Comparison of ENCODE assay signal across 30 cellular contexts in the genomic region with DNA sequence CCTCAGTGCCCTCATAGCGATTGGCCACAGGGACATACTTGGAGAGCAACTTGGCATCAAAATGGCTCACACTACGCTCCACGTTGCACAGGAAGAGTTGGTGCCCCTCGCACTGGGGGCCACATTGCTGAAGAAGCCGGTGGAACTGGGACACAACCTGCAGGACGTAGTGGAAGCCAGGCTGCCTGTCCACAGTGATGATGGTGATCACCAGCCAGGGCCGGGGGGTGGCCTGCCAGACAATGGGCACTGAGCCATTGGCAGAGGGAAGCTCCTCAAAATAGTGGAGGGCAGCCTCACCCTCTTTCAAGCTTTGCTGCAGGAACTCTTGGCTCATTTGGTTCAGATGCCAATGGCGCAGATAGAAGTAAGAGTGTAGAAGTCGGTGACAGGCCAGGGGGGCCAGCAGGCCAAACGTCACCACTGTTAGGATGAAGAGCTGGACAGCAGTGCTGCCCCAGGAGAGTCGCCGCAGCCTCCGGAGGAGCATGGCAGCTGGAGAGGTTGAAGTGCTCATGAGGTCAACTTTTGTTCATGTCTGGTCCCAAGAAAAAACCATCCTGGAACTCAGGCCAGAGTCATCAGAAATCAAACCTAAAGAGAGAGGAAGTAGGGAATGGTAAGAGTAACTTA. TPM values are rescaled to one million over a fixed set of nuclear protein-coding genes. Genes with fewer than 3 reads are reported as not detected.
"Had no signal": no experiment of that assay in that cellular context is flagged by ENCODE, and none has a peak within 500 bp of the region (broad histone marks: within the 10 kb centered on the region; RNA-seq: fewer than 3 reads in every experiment).

No MANE protein-coding gene starts in this region.

- H3K4me1 ChIP-seq: breast epithelium had no signal

- H3K36me3 Mint-ChIP-seq: activated CD4-positive, alpha-beta memory T cell treated with anti-CD3 and anti-CD28 coated beads for 36 hours; activated naive CD8-positive, alpha-beta T cell; IgD-negative memory B cell had no signal

- H3K27me3 ChIP-seq: breast epithelium, Peyer's patch, SJSA1 had no signal

- H3K27ac Mint-ChIP-seq: activated CD4-positive, alpha-beta memory T cell treated with anti-CD3 and anti-CD28 coated beads for 36 hours; activated CD4-positive, alpha-beta T cell treated with anti-CD3 and anti-CD28 coated beads, Interleukin-2, amount 10 ng/mL, durations not matched to agents 7 days and 5 days; activated naive CD8-positive, alpha-beta T cell; IgD-negative memory B cell; T-helper 1 cell treated with Interleukin-12 subunit alpha and Interleukin-12 subunit beta and Interleukin-4 antibody, amounts not matched to agents 30 μg/mL and 1 μg/mL, for 36 hours; WTC11 had no signal

- H3K36me3 ChIP-seq: breast epithelium had no signal

- H3K9me3 ChIP-seq: breast epithelium, Peyer's patch, SJSA1 had no signal

- H3K9me3 Mint-ChIP-seq: activated CD4-positive, alpha-beta memory T cell treated with anti-CD3 and anti-CD28 coated beads for 36 hours; activated CD4-positive, alpha-beta T cell treated with anti-CD3 and anti-CD28 coated beads, Interleukin-2, amount 10 ng/mL, durations not matched to agents 7 days and 5 days; activated T-cell treated with anti-CD3 and anti-CD28 coated beads, Interleukin-2, amount 50 U/mL, for 4 hours; IgD-negative memory B cell; T-helper 1 cell treated with Interleukin-12 subunit alpha and Interleukin-12 subunit beta and Interleukin-4 antibody, amounts not matched to agents 30 μg/mL and 1 μg/mL, for 36 hours; WTC11 had no signal

- DNase-seq: activated CD4-positive, alpha-beta memory T cell treated with anti-CD3 and anti-CD28 coated beads for 36 hours; activated CD4-positive, alpha-beta T cell treated with anti-CD3 and anti-CD28 coated beads, Interleukin-2, amount 10 ng/mL, durations not matched to agents 7 days and 5 days; activated CD4-positive, CD25-positive, alpha-beta regulatory T cell treated with anti-CD3 and anti-CD28 coated beads, Interleukin-2, amount 50 U/mL, for 72 hours; activated CD8-positive, alpha-beta memory T cell treated with anti-CD3 and anti-CD28 coated beads for 24 hours; activated effector memory CD4-positive, alpha-beta T cell treated with anti-CD3 and anti-CD28 coated beads, Interleukin-2, amount 50 U/mL, for 16 hours; activated naive CD4-positive, alpha-beta T cell treated with Interleukin-2 at 50 U/mL for 16 hours; activated T-cell treated with anti-CD3 and anti-CD28 coated beads, Interleukin-2, amount 50 U/mL, for 4 hours; amygdala; central memory CD4-positive, alpha-beta T cell; KG1; NCI-H1092; NCI-H1417; NCI-H1694; NCI-H2029; NCI-H345; NCI-H510A; NCI-H526 treated with DMSO at 0.1 percent for 48 hours; Peyer's patch; Right ventricle myocardium superior; T-helper 9 cell had no signal

- ATAC-seq: activated T-cell treated with anti-CD3 and anti-CD28 coated beads, Interleukin-2, amount 50 U/mL, for 4 hours; SK-N-SH treated with all-trans-retinoic acid at 6 μM for 48 hours; WTC11 had no signal

- H3K4me3 Mint-ChIP-seq: activated CD4-positive, alpha-beta memory T cell treated with anti-CD3 and anti-CD28 coated beads for 36 hours; activated CD4-positive, alpha-beta T cell treated with anti-CD3 and anti-CD28 coated beads, Interleukin-2, amount 10 ng/mL, durations not matched to agents 7 days and 5 days; activated naive CD8-positive, alpha-beta T cell; activated T-cell treated with anti-CD3 and anti-CD28 coated beads, Interleukin-2, amount 50 U/mL, for 4 hours; IgD-negative memory B cell; T-helper 1 cell treated with Interleukin-12 subunit alpha and Interleukin-12 subunit beta and Interleukin-4 antibody, amounts not matched to agents 30 μg/mL and 1 μg/mL, for 36 hours; WTC11 had no signal

- H3K4me3 ChIP-seq: breast epithelium, Peyer's patch, SJSA1 had no signal

- H3K27ac ChIP-seq: breast epithelium, Peyer's patch, RWPE1, SJSA1 had no signal

- H3K4me1 Mint-ChIP-seq: activated CD4-positive, alpha-beta T cell treated with anti-CD3 and anti-CD28 coated beads, Interleukin-2, amount 10 ng/mL, durations not matched to agents 7 days and 5 days; IgD-negative memory B cell had no signal

RNA-seq across cellular contexts. Expression of a gene that starts 41.1 kb away (rescaled TPM):
- total RNA-seq: activated CD4-positive, alpha-beta memory T cell treated with anti-CD3 and anti-CD28 coated beads for 36 hours; activated CD4-positive, alpha-beta T cell treated with anti-CD3 and anti-CD28 coated beads, Interleukin-2, amount 10 ng/mL, durations not matched to agents 7 days and 5 days; LHCN-M2; M059J; SJSA1 had no signal
